In the genomic region with DNA sequence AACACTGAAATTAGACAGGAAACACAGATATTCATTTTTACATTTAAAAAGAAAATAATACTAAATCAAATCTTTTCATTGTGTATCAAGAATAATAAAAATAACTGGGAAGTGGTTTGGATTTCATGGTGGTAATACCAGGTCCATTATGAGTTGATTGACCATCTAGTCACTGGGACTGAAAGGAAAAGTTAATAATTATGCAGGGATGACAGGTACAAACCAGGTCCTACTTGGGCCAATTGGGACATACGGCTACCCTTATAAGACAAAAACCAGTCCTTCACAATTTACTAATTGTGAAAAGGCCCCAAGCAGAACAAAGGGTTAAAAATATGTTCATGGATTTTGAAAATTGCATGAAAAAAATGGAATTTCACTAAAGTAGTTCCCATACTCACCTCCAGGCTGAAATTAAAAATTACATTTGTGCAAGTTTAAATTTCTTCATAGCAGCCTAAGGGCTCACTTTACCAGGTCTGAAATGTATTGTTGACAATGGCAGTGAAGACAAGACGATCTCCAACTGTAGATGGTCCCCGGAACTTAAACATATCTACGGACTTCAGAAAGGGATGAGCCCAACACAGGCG, we compare ENCODE assay signal across 17 cellular contexts. TPM values are rescaled to one million over a fixed set of nuclear protein-coding genes. Genes with fewer than 3 reads are reported as not detected.
A peak's percentile ranks its signal among the peaks of the same experiment; 100 is the strongest.
DNase-seq lines count a peak whose midpoint lies in the region; ATAC-seq and TF ChIP-seq lines count a peak whose summit lies in the region.
"Had no signal": no experiment of that assay in that cellular context is flagged by ENCODE, and none has a peak within 500 bp of the region (broad histone marks: within the 10 kb centered on the region; RNA-seq: fewer than 3 reads in every experiment).

No MANE protein-coding gene starts in this region.

- no peaks in the 10 kb centered on the region for H4K20me1 ChIP-seq in H9 (ENCODE audit: control insufficient read depth, insufficient read depth, insufficient read length)

- H3K36me3 Mint-ChIP-seq in H9 (ENCODE audit: insufficient read depth in 1 of 3, low read depth in 3 of 3), result no peaks in the 10 kb centered on the region; a peak in 1 of 7 replicates
- no peaks in the 10 kb centered on the region for H3K36me3 Mint-ChIP-seq in endodermal cell (ENCODE audit: low read depth)
- H3K36me3 Mint-ChIP-seq in mesothelial cell of epicardium, result no peaks in the 10 kb centered on the region
- H3K36me3 Mint-ChIP-seq: CD4-positive, alpha-beta memory T cell; IgD-negative memory B cell had no signal

- H3K14ac ChIP-seq in H9 (ENCODE audit: insufficient read depth, low read length), result no peak overlapping the region

- no peaks in the 10 kb centered on the region for H3K23me2 ChIP-seq in H9 (ENCODE audit: insufficient read length, low read depth, low read length, poor library complexity, severe bottlenecking)

- H2BK12ac ChIP-seq in H9 (ENCODE audit: insufficient read length, low read depth, low read length), result no peak overlapping the region

- no peak overlapping the region for H3K27ac ChIP-seq in H9 (ENCODE audit: insufficient read length, low read depth, low read length)
- no peak overlapping the region for H3K27ac ChIP-seq in endodermal cell (ENCODE audit: low read depth, low read length)
- H3K27ac ChIP-seq: C4-2B had no signal

- no peaks in the 10 kb centered on the region for H3K36me3 ChIP-seq in endodermal cell (ENCODE audit: control insufficient read depth, insufficient read depth, low read length)
- H3K36me3 ChIP-seq: BE2C had no signal

- H3K4me1 ChIP-seq in H9 (ENCODE audit: insufficient read depth, low read length) (no peaks in the 10 kb centered on the region), endodermal cell (ENCODE audit: control insufficient read depth, insufficient read depth, low read length) (no peaks in the 10 kb centered on the region)

- no peak overlapping the region for H3K23ac ChIP-seq in H9 (ENCODE audit: insufficient read length, low read depth, low read length)

- H3K4me2 ChIP-seq in H9 (ENCODE audit: insufficient read depth, insufficient read length, low read length), result no peak overlapping the region

- no peak overlapping the region for H2AK5ac ChIP-seq in H9 (ENCODE audit: insufficient read length, low read length)

- H3K56ac ChIP-seq in H9 (ENCODE audit: insufficient read length, low read depth, low read length), result no peak overlapping the region

- no peak overlapping the region for H2BK20ac ChIP-seq in H9 (ENCODE audit: low read depth, low read length, poor library complexity, severe bottlenecking)

- H2BK5ac ChIP-seq in H9 (ENCODE audit: insufficient read length, low read length), result no peak overlapping the region

- no CpG with 5 or more reads among the region's 5 CpGs for WGBS in H9 (ENCODE audit: extremely low coverage, insufficient read length, low lambda C conversion rate)
- 95 to 100% methylated on average over 2 to 5 of the region's 5 CpGs for WGBS in endodermal cell (ENCODE audit: insufficient coverage in 1 of 2, insufficient read length in 1 of 2), 2 experiments

- no peak overlapping the region for H4K91ac ChIP-seq in H9 (ENCODE audit: insufficient read length, low read depth, low read length)

- H3K4ac ChIP-seq in H9 (ENCODE audit: low read depth, low read length), result no peak overlapping the region

- no peak overlapping the region for H3K18ac ChIP-seq in H9 (ENCODE audit: insufficient read length, low read depth, low read length)

- DNase-seq in H9 (no peak), endodermal cell (no peak), mesothelial cell of epicardium (ENCODE audit: low spot score in 2 of 2, unreplicated experiment in 2 of 2) (no peak), SW 1271 (lab: John Stamatoyannopoulos, UW) (no peak), NCI-H2196 treated with DMSO at 0.1 percent for 48 hours (lab: John Stamatoyannopoulos, UW; ENCODE audit: unreplicated experiment) (no peak)
- DNase-seq in stimulated activated naive CD8-positive, alpha-beta T cell treated with anti-CD3 and anti-CD28 coated beads, Interleukin-15, Interleukin-2, amounts not matched to agents 100 U/mL and 50 U/mL, for 24 hours, result no peak
- DNase-seq: BE2C; CD4-positive, alpha-beta memory T cell; DMS79; HCEC 1CT had no signal

- H3K27me3 ChIP-seq in H9 (ENCODE audit: insufficient read depth, low read length), result no peaks in the 10 kb centered on the region
- no peaks in the 10 kb centered on the region for H3K27me3 ChIP-seq in endodermal cell (ENCODE audit: control insufficient read depth, insufficient read depth, low read length, poor library complexity, severe bottlenecking)
- H3K27me3 ChIP-seq: BE2C had no signal

- no peaks in the 10 kb centered on the region for H3K79me2 ChIP-seq in H9 (ENCODE audit: insufficient read depth, low read length)

- no peak overlapping the region for H4K8ac ChIP-seq in H9 (replicated peaks; ENCODE audit: insufficient read length, low read depth, low read length)

- H4K5ac ChIP-seq in H9 (ENCODE audit: insufficient read length, low read depth, low read length), result no peak overlapping the region

- H2BK15ac ChIP-seq in H9 (ENCODE audit: low read depth, low read length), result no peak overlapping the region

- H2AFZ ChIP-seq in H9 (ENCODE audit: low read length), result no peak overlapping the region

- H3K4me3 Mint-ChIP-seq in H9, result no peak overlapping the region
- H3K4me3 Mint-ChIP-seq in endodermal cell, result no peak overlapping the region
- H3K4me3 Mint-ChIP-seq in mesothelial cell of epicardium, result no peak overlapping the region
- H3K4me3 Mint-ChIP-seq: CD4-positive, alpha-beta memory T cell; IgD-negative memory B cell had no signal

- H3K9ac ChIP-seq in H9 (ENCODE audit: extremely low read depth, insufficient read length, low read length) (no peak overlapping the region), endodermal cell (ENCODE audit: extremely low read depth, low read length, poor library complexity, severe bottlenecking) (no peak overlapping the region)

- no peaks in the 10 kb centered on the region for H3K79me1 ChIP-seq in H9 (ENCODE audit: insufficient read depth, low read depth, low read length, poor library complexity, severe bottlenecking)

- no peak overlapping the region for H3T11ph ChIP-seq in H9 (ENCODE audit: low read length)

- H3K4me1 Mint-ChIP-seq in H9 (peaks cover 7 to 14% of the 10 kb centered on the region in 2 experiments), endodermal cell (peaks cover 10% of the 10 kb centered on the region), mesothelial cell of epicardium (no peaks in the 10 kb centered on the region)
- H3K4me1 Mint-ChIP-seq: CD4-positive, alpha-beta memory T cell; IgD-negative memory B cell had no signal

- H3K27ac Mint-ChIP-seq in H9, result no peak overlapping the region; a peak in 1 of 7 replicates
- H3K27ac Mint-ChIP-seq in endodermal cell, result no peak overlapping the region
- no peak overlapping the region for H3K27ac Mint-ChIP-seq in mesothelial cell of epicardium
- H3K27ac Mint-ChIP-seq: CD4-positive, alpha-beta memory T cell; IgD-negative memory B cell had no signal

- H2BK120ac ChIP-seq in H9 (ENCODE audit: low read depth, low read length, poor library complexity, severe bottlenecking), result no peak overlapping the region

- H3K27me3 Mint-ChIP-seq in H9 (ENCODE audit: low read depth), result no peaks in the 10 kb centered on the region
- H3K27me3 Mint-ChIP-seq in endodermal cell (ENCODE audit: insufficient read depth), result no peaks in the 10 kb centered on the region
- no peaks in the 10 kb centered on the region for H3K27me3 Mint-ChIP-seq in mesothelial cell of epicardium (ENCODE audit: low read depth)

- no peak for ATAC-seq in HG02571 (IDR thresholded peaks at IDR 0.05; ENCODE audit: unreplicated experiment)
- no peak for ATAC-seq in stimulated activated naive CD8-positive, alpha-beta T cell treated with anti-CD3 and anti-CD28 coated beads, Interleukin-15, Interleukin-2, amounts not matched to agents 100 U/mL and 50 U/mL, for 24 hours
- ATAC-seq: GM12878 had no signal

- H3K4me3 ChIP-seq in endodermal cell (ENCODE audit: low read length), result no peak overlapping the region
- H3K4me3 ChIP-seq: GM12878 had no signal

- no peaks in the 10 kb centered on the region for H3K9me3 ChIP-seq in H9 (ENCODE audit: control insufficient read depth, low read depth, low read length)
- no peaks in the 10 kb centered on the region for H3K9me3 ChIP-seq in endodermal cell (ENCODE audit: control insufficient read depth, low read length)
- H3K9me3 ChIP-seq: BE2C had no signal

- TF ChIP-seq CTCF in H9 (conservative IDR thresholded peaks at IDR 0.05), result 0 out of 3 replicates have a peak, but pooled peaks have one; percentile 23
- peak; percentile 30 for TF ChIP-seq CTCF in endodermal cell (conservative IDR thresholded peaks at IDR 0.05)
- peak; percentile 71 for TF ChIP-seq CTCF in mesothelial cell of epicardium (IDR thresholded peaks at IDR 0.05; ENCODE audit: unreplicated experiment)

- H3K9me3 Mint-ChIP-seq in H9 (no peaks in the 10 kb centered on the region), endodermal cell (no peaks in the 10 kb centered on the region), mesothelial cell of epicardium (no peaks in the 10 kb centered on the region)
- H3K9me3 Mint-ChIP-seq: IgD-negative memory B cell had no signal

RNA-seq across cellular contexts. Expression of gene ZCCHC9, which starts 44.1 kb away (rescaled TPM):
- total RNA-seq in H9 (2021) (32.2 and 32.4 TPM in 2 replicates), endodermal cell (10 to 100 TPM; 40.1 to 40.8 TPM), mesothelial cell of epicardium (25.4 to 27.0 TPM (median 25.6 TPM) in 3 replicates)
- polyA plus RNA-seq in endodermal cell (2013, experiment 1 of 2), result 34.5 TPM
- polyA plus RNA-seq in endodermal cell (2013, experiment 2 of 2), result 28.6 TPM

RNA-seq across cellular contexts. Expression of gene ACOT12, which starts 48.4 kb away (rescaled TPM):
- total RNA-seq in H9 (2021) (not detected in 2 replicates), endodermal cell (under 1 TPM in 1 of 2 donors, not detected in 1; 0.42 TPM), mesothelial cell of epicardium (not detected in 3 replicates)
- polyA plus RNA-seq in endodermal cell (2013, experiment 1 of 2), result 0.18 TPM
- polyA plus RNA-seq in endodermal cell (2013, experiment 2 of 2), result 0.17 TPM
- total RNA-seq: G401, GM12878, H1, HT-29 had no signal
- polyA plus RNA-seq: CD4-positive, alpha-beta memory T cell; IgD-negative memory B cell had no signal
